2 cellular contexts compared by ENCODE assay signal in genomic region chr12:65163755-65164154, GRCh38.
TF ChIP-seq lines count a peak whose summit lies in the region.

No MANE protein-coding gene starts in this region.

TF ChIP-seq in SK-N-SH, 30 proteins besides CTCF, POLR2A, EP300 and RAD21 (continued from another document):
- TF ChIP-seq, protein P1, sequence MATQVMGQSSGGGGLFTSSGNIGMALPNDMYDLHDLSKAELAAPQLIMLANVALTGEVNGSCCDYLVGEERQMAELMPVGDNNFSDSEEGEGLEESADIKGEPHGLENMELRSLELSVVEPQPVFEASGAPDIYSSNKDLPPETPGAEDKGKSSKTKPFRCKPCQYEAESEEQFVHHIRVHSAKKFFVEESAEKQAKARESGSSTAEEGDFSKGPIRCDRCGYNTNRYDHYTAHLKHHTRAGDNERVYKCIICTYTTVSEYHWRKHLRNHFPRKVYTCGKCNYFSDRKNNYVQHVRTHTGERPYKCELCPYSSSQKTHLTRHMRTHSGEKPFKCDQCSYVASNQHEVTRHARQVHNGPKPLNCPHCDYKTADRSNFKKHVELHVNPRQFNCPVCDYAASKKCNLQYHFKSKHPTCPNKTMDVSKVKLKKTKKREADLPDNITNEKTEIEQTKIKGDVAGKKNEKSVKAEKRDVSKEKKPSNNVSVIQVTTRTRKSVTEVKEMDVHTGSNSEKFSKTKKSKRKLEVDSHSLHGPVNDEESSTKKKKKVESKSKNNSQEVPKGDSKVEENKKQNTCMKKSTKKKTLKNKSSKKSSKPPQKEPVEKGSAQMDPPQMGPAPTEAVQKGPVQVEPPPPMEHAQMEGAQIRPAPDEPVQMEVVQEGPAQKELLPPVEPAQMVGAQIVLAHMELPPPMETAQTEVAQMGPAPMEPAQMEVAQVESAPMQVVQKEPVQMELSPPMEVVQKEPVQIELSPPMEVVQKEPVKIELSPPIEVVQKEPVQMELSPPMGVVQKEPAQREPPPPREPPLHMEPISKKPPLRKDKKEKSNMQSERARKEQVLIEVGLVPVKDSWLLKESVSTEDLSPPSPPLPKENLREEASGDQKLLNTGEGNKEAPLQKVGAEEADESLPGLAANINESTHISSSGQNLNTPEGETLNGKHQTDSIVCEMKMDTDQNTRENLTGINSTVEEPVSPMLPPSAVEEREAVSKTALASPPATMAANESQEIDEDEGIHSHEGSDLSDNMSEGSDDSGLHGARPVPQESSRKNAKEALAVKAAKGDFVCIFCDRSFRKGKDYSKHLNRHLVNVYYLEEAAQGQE (IDR thresholded peaks at IDR 0.05; ENCODE audit: low read depth, low read length) = no peak

TF ChIP-seq in GM12878, 131 proteins besides CTCF, POLR2A, EP300 and RAD21 (continued from another document):
- TF ChIP-seq ZBTB40 (IDR thresholded peaks at IDR 0.05; ENCODE audit: borderline replicate concordance) (no peak), ZNF217 (IDR thresholded peaks at IDR 0.05) (no peak), FOS (IDR thresholded peaks at IDR 0.05; ENCODE audit: borderline replicate concordance, extremely low read depth, insufficient read length) (no peak), ESRRA (IDR thresholded peaks at IDR 0.05; ENCODE audit: low read length) (no peak), ASH2L (IDR thresholded peaks at IDR 0.05; ENCODE audit: borderline replicate concordance, low read depth) (no peak), PRDM15 (CRISPR knock-in tag; IDR thresholded peaks at IDR 0.05) (no peak), ATF2 (IDR thresholded peaks at IDR 0.05; ENCODE audit: low read length) (no peak), RB1 (IDR thresholded peaks at IDR 0.05; ENCODE audit: borderline replicate concordance) (no peak), JUNB (IDR thresholded peaks at IDR 0.05) (peak; percentile 32), RUNX3 (IDR thresholded peaks at IDR 0.05; ENCODE audit: low read length) (peak; percentile 46), STAT3 (IDR thresholded peaks at IDR 0.05; ENCODE audit: low read depth, low read length) (no peak), SPI1 (IDR thresholded peaks at IDR 0.05; ENCODE audit: borderline replicate concordance, insufficient read depth, low read depth, low read length) (no peak), TBL1XR1 (IDR thresholded peaks at IDR 0.05; ENCODE audit: low read depth, low read length) (no peak), EGR1 (IDR thresholded peaks at IDR 0.05; ENCODE audit: borderline replicate concordance in 1 of 2, low read depth in 2 of 2, low read length in 2 of 2) (no peak), ZBTB4 (CRISPR knock-in tag; IDR thresholded peaks at IDR 0.05) (no peak), STAT1 (conservative IDR thresholded peaks at IDR 0.05) (no peak), HDGF (IDR thresholded peaks at IDR 0.05) (no peak)
- TF ChIP-seq, protein P2, sequence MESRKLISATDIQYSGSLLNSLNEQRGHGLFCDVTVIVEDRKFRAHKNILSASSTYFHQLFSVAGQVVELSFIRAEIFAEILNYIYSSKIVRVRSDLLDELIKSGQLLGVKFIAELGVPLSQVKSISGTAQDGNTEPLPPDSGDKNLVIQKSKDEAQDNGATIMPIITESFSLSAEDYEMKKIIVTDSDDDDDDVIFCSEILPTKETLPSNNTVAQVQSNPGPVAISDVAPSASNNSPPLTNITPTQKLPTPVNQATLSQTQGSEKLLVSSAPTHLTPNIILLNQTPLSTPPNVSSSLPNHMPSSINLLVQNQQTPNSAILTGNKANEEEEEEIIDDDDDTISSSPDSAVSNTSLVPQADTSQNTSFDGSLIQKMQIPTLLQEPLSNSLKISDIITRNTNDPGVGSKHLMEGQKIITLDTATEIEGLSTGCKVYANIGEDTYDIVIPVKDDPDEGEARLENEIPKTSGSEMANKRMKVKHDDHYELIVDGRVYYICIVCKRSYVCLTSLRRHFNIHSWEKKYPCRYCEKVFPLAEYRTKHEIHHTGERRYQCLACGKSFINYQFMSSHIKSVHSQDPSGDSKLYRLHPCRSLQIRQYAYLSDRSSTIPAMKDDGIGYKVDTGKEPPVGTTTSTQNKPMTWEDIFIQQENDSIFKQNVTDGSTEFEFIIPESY (IDR thresholded peaks at IDR 0.05) = no peak
- TF ChIP-seq, protein P3, sequence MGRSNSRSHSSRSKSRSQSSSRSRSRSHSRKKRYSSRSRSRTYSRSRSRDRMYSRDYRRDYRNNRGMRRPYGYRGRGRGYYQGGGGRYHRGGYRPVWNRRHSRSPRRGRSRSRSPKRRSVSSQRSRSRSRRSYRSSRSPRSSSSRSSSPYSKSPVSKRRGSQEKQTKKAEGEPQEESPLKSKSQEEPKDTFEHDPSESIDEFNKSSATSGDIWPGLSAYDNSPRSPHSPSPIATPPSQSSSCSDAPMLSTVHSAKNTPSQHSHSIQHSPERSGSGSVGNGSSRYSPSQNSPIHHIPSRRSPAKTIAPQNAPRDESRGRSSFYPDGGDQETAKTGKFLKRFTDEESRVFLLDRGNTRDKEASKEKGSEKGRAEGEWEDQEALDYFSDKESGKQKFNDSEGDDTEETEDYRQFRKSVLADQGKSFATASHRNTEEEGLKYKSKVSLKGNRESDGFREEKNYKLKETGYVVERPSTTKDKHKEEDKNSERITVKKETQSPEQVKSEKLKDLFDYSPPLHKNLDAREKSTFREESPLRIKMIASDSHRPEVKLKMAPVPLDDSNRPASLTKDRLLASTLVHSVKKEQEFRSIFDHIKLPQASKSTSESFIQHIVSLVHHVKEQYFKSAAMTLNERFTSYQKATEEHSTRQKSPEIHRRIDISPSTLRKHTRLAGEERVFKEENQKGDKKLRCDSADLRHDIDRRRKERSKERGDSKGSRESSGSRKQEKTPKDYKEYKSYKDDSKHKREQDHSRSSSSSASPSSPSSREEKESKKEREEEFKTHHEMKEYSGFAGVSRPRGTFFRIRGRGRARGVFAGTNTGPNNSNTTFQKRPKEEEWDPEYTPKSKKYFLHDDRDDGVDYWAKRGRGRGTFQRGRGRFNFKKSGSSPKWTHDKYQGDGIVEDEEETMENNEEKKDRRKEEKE (IDR thresholded peaks at IDR 0.05) = no peak
TF ChIP-seq in GM12878: peak in this region for 6.
